In the genomic region with DNA sequence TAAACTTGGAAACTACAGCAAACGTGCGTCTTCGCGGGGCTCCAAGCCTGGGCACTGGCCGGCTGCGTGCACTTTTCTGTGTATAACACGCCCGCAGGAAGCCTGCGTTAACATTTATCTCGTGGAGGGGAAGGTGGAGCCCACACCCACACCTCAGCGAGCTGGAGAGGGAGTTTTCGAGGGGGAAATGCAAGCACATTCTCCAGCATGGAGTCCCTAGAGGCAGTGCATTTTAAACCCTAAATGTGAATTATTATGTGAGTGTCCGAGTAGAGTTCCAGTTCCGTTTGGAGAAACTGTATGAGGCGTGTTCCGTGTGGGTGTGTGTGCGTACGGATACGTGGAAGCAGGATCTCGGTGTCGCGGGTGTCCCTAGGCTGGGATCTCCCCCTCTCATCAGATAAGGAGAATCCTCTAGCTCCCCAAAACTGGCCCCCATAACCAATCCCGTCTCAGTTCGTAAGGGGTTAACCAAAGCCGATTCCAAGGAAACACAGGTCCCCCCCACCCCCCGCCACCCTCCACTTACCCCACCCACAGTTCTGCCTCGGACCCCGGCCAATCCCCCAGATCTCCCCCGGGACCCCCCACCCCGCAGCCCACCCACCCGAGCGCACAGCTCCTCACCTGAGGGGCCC, we compare ENCODE assay signal across 8 cellular contexts. TPM values are rescaled to one million over a fixed set of nuclear protein-coding genes. Genes with fewer than 3 reads are reported as not detected.
DNase-seq lines count a peak whose midpoint lies in the region; ATAC-seq and TF ChIP-seq lines count a peak whose summit lies in the region.

No MANE protein-coding gene starts in this region.

- no peak for TF ChIP-seq EP300 in stomach (IDR thresholded peaks at IDR 0.05)

- H3K27ac Mint-ChIP-seq in WTC11 (no peak overlapping the region), memory B cell (peak overlapping the region; percentile 83)

- 0% methylated on average over 30 to 31 of the region's 32 CpGs for WGBS in ectodermal cell, 2 experiments
- 0 to 2% (median 1%) methylated on average over 25 to 32 of the region's 32 CpGs for WGBS in stomach, 5 donors

- H3K9me3 Mint-ChIP-seq in WTC11 (no peaks in the 10 kb centered on the region), memory B cell (no peaks in the 10 kb centered on the region)

- intact Hi-C loops in stomach (cut with DNase I; ENCODE audit: low total_unique reads) = loop anchor here (10.0 kb wide), 1 partner anchor 141 kb away; no protein-coding TSS in a partner anchor

- peaks cover 34% of the 10 kb centered on the region for H3K4me1 Mint-ChIP-seq in WTC11
- H3K4me1 Mint-ChIP-seq in memory B cell = peaks cover 33% of the 10 kb centered on the region

- H3K27ac ChIP-seq in ectodermal cell (ENCODE audit: insufficient read depth, low read depth, low read length, poor library complexity, severe bottlenecking) = peak overlapping the region; percentile 55
- peak overlapping the region; percentile 86 to 93 (median 92) for H3K27ac ChIP-seq in stomach

- H3K4me3 Mint-ChIP-seq in WTC11 (peak overlapping the region; percentile 94), memory B cell (peak overlapping the region; percentile 95)

- no peak for TF ChIP-seq POLR2A in stomach (IDR thresholded peaks at IDR 0.05)

- DNase-seq in CMK (ENCODE audit: low read depth) (peak; percentile 55), HuH-7 (ENCODE audit: low spot score) (peak; percentile 15), WTC11 (ENCODE audit: low spot score) (no peak), memory B cell (ENCODE audit: low spot score in 2 of 2) (peak; percentile 18 to 27), stomach (peak; percentile 28), T1000 (lab: John Stamatoyannopoulos, UW) (no peak)

- TF ChIP-seq CTCF in WTC11 (IDR thresholded peaks at IDR 0.05) (no peak), stomach (IDR thresholded peaks at IDR 0.05) (no peak)

- H3K4me1 ChIP-seq in ectodermal cell (ENCODE audit: control insufficient read depth, insufficient read depth, low read length) (peaks cover 8% of the 10 kb centered on the region), stomach (peaks cover 0 to 29% (median 27%) of the 10 kb centered on the region in 4 donors)

- H3K36me3 Mint-ChIP-seq in WTC11 = no peaks in the 10 kb centered on the region
- H3K36me3 Mint-ChIP-seq in memory B cell = no peaks in the 10 kb centered on the region

- POLR2A ChIA-PET in WTC11 (lab: Charles Lee) = no interaction called here

- H3K9me3 ChIP-seq in ectodermal cell (ENCODE audit: control insufficient read depth, low read length) (no peaks in the 10 kb centered on the region), stomach (no peaks in the 10 kb centered on the region)

- H3K27me3 Mint-ChIP-seq in WTC11 (ENCODE audit: low read depth) (peaks cover 28% of the 10 kb centered on the region), memory B cell (no peaks in the 10 kb centered on the region)

- H3K4me3 ChIP-seq in ectodermal cell (ENCODE audit: insufficient read depth, low read depth, low read length) (peak overlapping the region; percentile 74), stomach (peak overlapping the region; percentile 64 to 95 (median 80))

- H3K27me3 ChIP-seq in ectodermal cell (ENCODE audit: control insufficient read depth, insufficient read depth, low read length, poor library complexity, severe bottlenecking) (peaks cover 76% of the 10 kb centered on the region), stomach (no peaks in the 10 kb centered on the region)

- CTCF ChIA-PET in WTC11 (lab: Charles Lee) = interaction anchor here (0.5 to 2.2 kb wide), 10 partner anchors 22 to 558 kb away, joined by 3 to 8 read pairs (median 4); partner anchors contain the start of genes FAM133B, PEX1 and RBM48

- ATAC-seq in WTC11 (no peak), memory B cell (ENCODE audit: low read depth) (peak; percentile 27), HG02588 (IDR thresholded peaks at IDR 0.05; ENCODE audit: unreplicated experiment) (no peak)

- H3K36me3 ChIP-seq in ectodermal cell (ENCODE audit: control insufficient read depth, insufficient read depth, low read length) (no peaks in the 10 kb centered on the region), stomach (no peaks in the 10 kb centered on the region)

TF ChIP-seq in WTC11, 78 proteins besides CTCF, POLR2A, EP300 and RAD21 (continues in another document):
- TF ChIP-seq, protein P1, sequence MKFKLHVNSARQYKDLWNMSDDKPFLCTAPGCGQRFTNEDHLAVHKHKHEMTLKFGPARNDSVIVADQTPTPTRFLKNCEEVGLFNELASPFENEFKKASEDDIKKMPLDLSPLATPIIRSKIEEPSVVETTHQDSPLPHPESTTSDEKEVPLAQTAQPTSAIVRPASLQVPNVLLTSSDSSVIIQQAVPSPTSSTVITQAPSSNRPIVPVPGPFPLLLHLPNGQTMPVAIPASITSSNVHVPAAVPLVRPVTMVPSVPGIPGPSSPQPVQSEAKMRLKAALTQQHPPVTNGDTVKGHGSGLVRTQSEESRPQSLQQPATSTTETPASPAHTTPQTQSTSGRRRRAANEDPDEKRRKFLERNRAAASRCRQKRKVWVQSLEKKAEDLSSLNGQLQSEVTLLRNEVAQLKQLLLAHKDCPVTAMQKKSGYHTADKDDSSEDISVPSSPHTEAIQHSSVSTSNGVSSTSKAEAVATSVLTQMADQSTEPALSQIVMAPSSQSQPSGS (CRISPR knock-in tag; IDR thresholded peaks at IDR 0.05; ENCODE audit: borderline replicate concordance, low read depth) = no peak
- TF ChIP-seq ZNF425 (CRISPR knock-in tag; conservative IDR thresholded peaks at IDR 0.05) (no peak), ERG (CRISPR knock-in tag; IDR thresholded peaks at IDR 0.05) (no peak), SOX15 (CRISPR knock-in tag; IDR thresholded peaks at IDR 0.05) (no peak), CBFB (CRISPR knock-in tag; IDR thresholded peaks at IDR 0.05; ENCODE audit: low read depth) (no peak), ZNF532 (CRISPR knock-in tag; IDR thresholded peaks at IDR 0.05; ENCODE audit: borderline replicate concordance) (no peak), NFATC4 (CRISPR knock-in tag; IDR thresholded peaks at IDR 0.05) (no peak), MXD4 (CRISPR knock-in tag; IDR thresholded peaks at IDR 0.05; ENCODE audit: borderline replicate concordance) (no peak)

RNA-seq across cellular contexts. Expression of gene CDK6, which starts 0.4 kb away (rescaled TPM):
- total RNA-seq in WTC11 (2021) (43.9 to 47.2 TPM (median 44.4 TPM) in 3 replicates), stomach (10 to 100 TPM; 14.0 to 86.3 (median 17.1) TPM)
- polyA plus RNA-seq in ectodermal cell (2013, experiment 1 of 4) = 8.4 TPM
- 8.1 TPM for polyA plus RNA-seq in ectodermal cell (2013, experiment 2 of 4)
- 5.0 TPM for polyA plus RNA-seq in ectodermal cell (2013, experiment 3 of 4)
- 6.0 TPM for polyA plus RNA-seq in ectodermal cell (2013, experiment 4 of 4)
- 1 to 10 TPM; 2.6 to 4.9 (median 4.8) TPM for polyA plus RNA-seq in stomach

Comparison
In these comparisons a context has a peak if more than half of its experiments do, and no peak if none do; other contexts are left out.
1. DNase-seq: peak in CMK (single experiment), HuH-7 (single experiment), memory B cell (2 of 2) and stomach (single experiment); none in WTC11 (single experiment) and T1000 (single experiment).